22 cellular contexts compared by ENCODE assay signal in genomic region chr13:43391021-43391420, GRCh38.
A peak's percentile ranks its signal among the peaks of the same experiment; 100 is the strongest.
DNase-seq lines count a peak whose midpoint lies in the region; ATAC-seq and TF ChIP-seq lines count a peak whose summit lies in the region.
"Had no signal": no experiment of that assay in that cellular context is flagged by ENCODE, and none has a peak within 500 bp of the region (broad histone marks: within the 10 kb centered on the region; RNA-seq: fewer than 3 reads in every experiment).

No MANE protein-coding gene starts in this region.

- ATAC-seq in GM18909 (IDR thresholded peaks at IDR 0.05; ENCODE audit: poor library complexity, unreplicated experiment) (peak; percentile 30), HG02610 (IDR thresholded peaks at IDR 0.05; ENCODE audit: unreplicated experiment) (peak; percentile 8), IMR-90 (ENCODE audit: low read depth) (no peak)
- ATAC-seq: activated T-cell treated with anti-CD3 and anti-CD28 coated beads, Interleukin-2, amount 50 U/mL, for 4 hours; HCT116; lower lobe of right lung; naive thymus-derived CD4-positive, alpha-beta T cell had no signal

- no peak overlapping the region for H3K9ac ChIP-seq in IMR-90 (ENCODE audit: low read depth, low read length)

- H3K79me1 ChIP-seq in IMR-90 (ENCODE audit: low read depth in 1 of 2, low read length in 2 of 2) = no peaks in the 10 kb centered on the region

- no peaks in the 10 kb centered on the region for H4K20me1 ChIP-seq in IMR-90 (ENCODE audit: insufficient read depth, low read length)

- H3K36me3 Mint-ChIP-seq in nephron progenitor cell (ENCODE audit: low read depth) = no peaks in the 10 kb centered on the region
- peaks cover 6% of the 10 kb centered on the region for H3K36me3 Mint-ChIP-seq in MCF 10A (ENCODE audit: insufficient read depth, unreplicated experiment)
- H3K36me3 Mint-ChIP-seq: activated naive CD8-positive, alpha-beta T cell treated with anti-CD3 and anti-CD28 coated beads, Interleukin-2, amount 10 ng/mL, durations not matched to agents 7 days and 5 days; IgD-negative memory B cell; naive thymus-derived CD4-positive, alpha-beta T cell had no signal

- no peak overlapping the region for H2AK9ac ChIP-seq in IMR-90 (replicated peaks; ENCODE audit: low read depth, low read length, poor library complexity)

- DNase-seq in IMR-90 (no peak), nephron progenitor cell (no peak), RWPE1 (ENCODE audit: low spot score) (no peak), MCF 10A (ENCODE audit: unreplicated experiment) (no peak), NCI-H510A treated with DMSO at 0.1 percent for 48 hours (lab: John Stamatoyannopoulos, UW) (no peak)
- DNase-seq: activated CD4-positive, alpha-beta T cell treated with anti-CD3 and anti-CD28 coated beads, Interleukin-2, amount 10 ng/mL, durations not matched to agents 7 days and 5 days; activated naive CD8-positive, alpha-beta T cell treated with anti-CD3 and anti-CD28 coated beads, Interleukin-2, amount 10 ng/mL, durations not matched to agents 7 days and 5 days; activated T-cell treated with anti-CD3 and anti-CD28 coated beads, Interleukin-2, amount 50 U/mL, for 4 hours; AML-193; caudate nucleus; foreskin melanocyte; lower lobe of right lung; naive thymus-derived CD4-positive, alpha-beta T cell; NCI-H1417 treated with DMSO at 0.1 percent for 48 hours; NCI-H446; substantia nigra; T-helper 1 cell had no signal

- dilution Hi-C loops in IMR-90 (cut with HindIII; ENCODE audit: low sequenced_read_pairs, unreplicated experiment) = no loop called here

- peak overlapping the region; percentile 83; the same call in 1 of the 2 replicates for H4K5ac ChIP-seq in IMR-90 (ENCODE audit: low read depth, low read length)

- no peak overlapping the region for H4K8ac ChIP-seq in IMR-90 (ENCODE audit: low read depth in 2 of 2, low read length in 2 of 2)

- H3K9me1 ChIP-seq in IMR-90 (ENCODE audit: insufficient read depth, low read length) = no peaks in the 10 kb centered on the region

- no peak overlapping the region for H3K14ac ChIP-seq in IMR-90 (replicated peaks; ENCODE audit: low read depth, low read length)

- no peak overlapping the region for H2BK120ac ChIP-seq in IMR-90 (ENCODE audit: low read depth, low read length)

- peak overlapping the region; percentile 95 for H3K18ac ChIP-seq in IMR-90 (ENCODE audit: low read depth, low read length)

- peak overlapping the region; percentile 73; the same call in 2 of the 3 replicates for H2BK15ac ChIP-seq in IMR-90 (ENCODE audit: low read depth, low read length)

- H3K4me3 Mint-ChIP-seq in nephron progenitor cell (no peak overlapping the region), MCF 10A (ENCODE audit: unreplicated experiment) (no peak overlapping the region)
- H3K4me3 Mint-ChIP-seq: activated CD4-positive, alpha-beta T cell treated with anti-CD3 and anti-CD28 coated beads, Interleukin-2, amount 10 ng/mL, durations not matched to agents 7 days and 5 days; activated naive CD8-positive, alpha-beta T cell treated with anti-CD3 and anti-CD28 coated beads, Interleukin-2, amount 10 ng/mL, durations not matched to agents 7 days and 5 days; activated T-cell treated with anti-CD3 and anti-CD28 coated beads, Interleukin-2, amount 50 U/mL, for 4 hours; IgD-negative memory B cell; naive thymus-derived CD4-positive, alpha-beta T cell had no signal

- in situ Hi-C loops in IMR-90 (cut with MboI; ENCODE audit: low sequenced_read_pairs) = no loop called here

- H3K36me3 ChIP-seq in IMR-90 (ENCODE audit: control insufficient read depth, insufficient read depth, low read length) = no peaks in the 10 kb centered on the region
- H3K36me3 ChIP-seq: lower lobe of right lung had no signal

- no peak overlapping the region; the same call in 1 of the 2 replicates for H4K91ac ChIP-seq in IMR-90 (ENCODE audit: insufficient read depth, low read depth, low read length)

- no peak overlapping the region for H3K4me2 ChIP-seq in IMR-90 (ENCODE audit: low read depth, low read length)

- H3K4me1 Mint-ChIP-seq in nephron progenitor cell (no peaks in the 10 kb centered on the region), MCF 10A (ENCODE audit: insufficient read depth, unreplicated experiment) (no peaks in the 10 kb centered on the region)
- H3K4me1 Mint-ChIP-seq: activated CD4-positive, alpha-beta T cell treated with anti-CD3 and anti-CD28 coated beads, Interleukin-2, amount 10 ng/mL, durations not matched to agents 7 days and 5 days; activated naive CD8-positive, alpha-beta T cell treated with anti-CD3 and anti-CD28 coated beads, Interleukin-2, amount 10 ng/mL, durations not matched to agents 7 days and 5 days; IgD-negative memory B cell; naive thymus-derived CD4-positive, alpha-beta T cell had no signal

- H3K9me3 Mint-ChIP-seq in nephron progenitor cell = no peaks in the 10 kb centered on the region
- no peaks in the 10 kb centered on the region for H3K9me3 Mint-ChIP-seq in MCF 10A (ENCODE audit: unreplicated experiment)
- H3K9me3 Mint-ChIP-seq: activated CD4-positive, alpha-beta T cell treated with anti-CD3 and anti-CD28 coated beads, Interleukin-2, amount 10 ng/mL, durations not matched to agents 7 days and 5 days; activated naive CD8-positive, alpha-beta T cell treated with anti-CD3 and anti-CD28 coated beads, Interleukin-2, amount 10 ng/mL, durations not matched to agents 7 days and 5 days; activated T-cell treated with anti-CD3 and anti-CD28 coated beads, Interleukin-2, amount 50 U/mL, for 4 hours; IgD-negative memory B cell; naive thymus-derived CD4-positive, alpha-beta T cell had no signal

- H2AK5ac ChIP-seq in IMR-90 (ENCODE audit: low read depth, low read length) = no peak overlapping the region

- H3K27ac ChIP-seq in IMR-90 (ENCODE audit: insufficient read depth, low read length) = peak overlapping the region; percentile 45; the same call in 1 of the 2 replicates
- peak overlapping the region; percentile 19; the same call in 1 of the 2 replicates for H3K27ac ChIP-seq in VCaP
- no peak overlapping the region for H3K27ac ChIP-seq in RWPE1
- H3K27ac ChIP-seq: lower lobe of right lung had no signal

- no peak overlapping the region for H2BK5ac ChIP-seq in IMR-90 (ENCODE audit: low read depth, low read length, poor library complexity, severe bottlenecking)

- BruUV-seq in IMR-90 (replicated peaks; lab: Mats Ljungman, UMichigan) = no TSS peak
- no TSS peak for BruUV-seq in MCF 10A (replicated peaks; lab: Mats Ljungman, UMichigan)

- H2AFZ ChIP-seq in IMR-90 (replicated peaks; ENCODE audit: low read length, poor library complexity) = no peak overlapping the region

- H3K27me3 Mint-ChIP-seq in nephron progenitor cell (ENCODE audit: low read depth, poor library complexity) (no peaks in the 10 kb centered on the region), MCF 10A (ENCODE audit: insufficient read depth, unreplicated experiment) (no peaks in the 10 kb centered on the region)

- no peaks in the 10 kb centered on the region for H3K27me3 ChIP-seq in IMR-90 (ENCODE audit: control insufficient read depth, insufficient read depth, low read length)

- no peak overlapping the region for H3K4me3 ChIP-seq in IMR-90 (ENCODE audit: insufficient read depth, low read depth, low read length)
- H3K4me3 ChIP-seq: lower lobe of right lung had no signal

- no peak for TF ChIP-seq RAD21 in IMR-90 (IDR thresholded peaks at IDR 0.05; ENCODE audit: low read length)

- intact Hi-C loops in IMR-90 (cut with micrococcal nuclease) (loop anchor here (10.0 kb wide), 1 partner anchor 394 kb away; the partner anchor contains the start of gene ENOX1), MCF 10A (cut with micrococcal nuclease) (no loop called here)

- POLR2A ChIA-PET in IMR-90 (lab: Charles Lee; ENCODE audit: unreplicated experiment) = no interaction called here
- POLR2A ChIA-PET in RWPE1 (lab: Yijun Ruan, JAX; ENCODE audit: low non-redundant PET) = no interaction called here
- POLR2A ChIA-PET in MCF 10A (lab: Yijun Ruan, JAX) = no interaction called here

- no peaks in the 10 kb centered on the region for H3K9me3 ChIP-seq in IMR-90 (ENCODE audit: control insufficient read depth, insufficient read depth, low read length)
- H3K9me3 ChIP-seq: lower lobe of right lung had no signal

- no peak for TF ChIP-seq CTCF in IMR-90 (conservative IDR thresholded peaks at IDR 0.05; ENCODE audit: low read depth, low read length)
- no peak for TF ChIP-seq CTCF in VCaP (conservative IDR thresholded peaks at IDR 0.05)
- TF ChIP-seq CTCF in nephron progenitor cell (IDR thresholded peaks at IDR 0.05) = no peak
- TF ChIP-seq CTCF in RWPE1 (conservative IDR thresholded peaks at IDR 0.05; ENCODE audit: low read depth) = no peak
- no peak for TF ChIP-seq CTCF in MCF 10A (IDR thresholded peaks at IDR 0.05; ENCODE audit: unreplicated experiment)

- no peak overlapping the region for H3K56ac ChIP-seq in IMR-90 (ENCODE audit: extremely low read depth, insufficient read depth, low read length)

- no peak overlapping the region for H3K23ac ChIP-seq in IMR-90 (ENCODE audit: low read depth, low read length)

- no peak overlapping the region for H3K4ac ChIP-seq in IMR-90 (ENCODE audit: low read depth, low read length)

- CTCF ChIA-PET in IMR-90 (lab: Yijun Ruan, JAX) (no interaction called here), RWPE1 (lab: Yijun Ruan, JAX) (no interaction called here), MCF 10A (lab: Yijun Ruan, JAX) (interaction anchor here (0.6 kb wide), 1 partner anchor 307 kb away, joined by 3 read pairs; no protein-coding TSS in a partner anchor)

- no peak overlapping the region for H2BK20ac ChIP-seq in IMR-90 (ENCODE audit: low read depth, low read length)

- no peak for TF ChIP-seq POLR2A in IMR-90 (IDR thresholded peaks at IDR 0.05; ENCODE audit: low read depth, low read length)

- WGBS in IMR-90 (ENCODE audit: extremely low coverage in 2 of 2, insufficient read length in 1 of 2), 2 experiments = 79% methylated on average over 5 of the region's 5 CpGs; no CpG with 5 or more reads in 1 of the 2 experiments

- H3K27ac Mint-ChIP-seq in nephron progenitor cell (no peak overlapping the region), MCF 10A (ENCODE audit: low read depth, unreplicated experiment) (no peak overlapping the region)
- H3K27ac Mint-ChIP-seq: activated CD4-positive, alpha-beta T cell treated with anti-CD3 and anti-CD28 coated beads, Interleukin-2, amount 10 ng/mL, durations not matched to agents 7 days and 5 days; activated naive CD8-positive, alpha-beta T cell treated with anti-CD3 and anti-CD28 coated beads, Interleukin-2, amount 10 ng/mL, durations not matched to agents 7 days and 5 days; IgD-negative memory B cell; naive thymus-derived CD4-positive, alpha-beta T cell had no signal

- peaks cover 5% of the 10 kb centered on the region for H3K4me1 ChIP-seq in IMR-90 (ENCODE audit: control insufficient read depth, insufficient read depth, low read length)

TF ChIP-seq in IMR-90, 13 proteins besides CTCF, POLR2A, EP300 and RAD21:
- TF ChIP-seq MAFK (IDR thresholded peaks at IDR 0.05; ENCODE audit: low read depth, low read length) (no peak), CEBPB (IDR thresholded peaks at IDR 0.05; ENCODE audit: low read depth, low read length) (no peak), RCOR1 (IDR thresholded peaks at IDR 0.05; ENCODE audit: insufficient replicate concordance, low read length) (no peak), CHD1 (IDR thresholded peaks at IDR 0.05; ENCODE audit: low read depth, low read length) (no peak), FOS (IDR thresholded peaks at IDR 0.05; ENCODE audit: low read depth, low read length) (no peak)
